Comparison of ENCODE assay signal across 14 cellular contexts in genomic region chr3:23421811-23422510, GRCh38.
DNase-seq lines count a peak whose midpoint lies in the region; ATAC-seq and TF ChIP-seq lines count a peak whose summit lies in the region.
"Had no signal": no experiment of that assay in that cellular context is flagged by ENCODE, and none has a peak within 500 bp of the region (broad histone marks: within the 10 kb centered on the region; RNA-seq: fewer than 3 reads in every experiment).

No MANE protein-coding gene starts in this region.

- ATAC-seq in GM18498 (IDR thresholded peaks at IDR 0.05; ENCODE audit: unreplicated experiment) (peak; percentile 45), GM21360 (IDR thresholded peaks at IDR 0.05; ENCODE audit: unreplicated experiment) (peak; percentile 28), HG02943 (IDR thresholded peaks at IDR 0.05; ENCODE audit: low read depth, unreplicated experiment) (peak; percentile 24)
- ATAC-seq: activated CD8-positive, alpha-beta T cell treated with anti-CD3 and anti-CD28 coated beads for 36 hours had no signal

- peak overlapping the region; percentile 49 for H3K4me2 ChIP-seq in MM.1S (ENCODE audit: low read depth, low read length)

- no peaks in the 10 kb centered on the region for H4K20me1 ChIP-seq in MM.1S (ENCODE audit: insufficient read depth, low read length)

- no peak for DNase-seq in MM.1S
- no peak for DNase-seq in SIG-M5 treated with dmso at 0.1 percent for 504 hours (lab: John Stamatoyannopoulos, UW; ENCODE audit: unreplicated experiment)
- DNase-seq in HPDE6-E6E7 (ENCODE audit: extremely low spot score) = no peak
- DNase-seq in SHP77 (lab: John Stamatoyannopoulos, UW) = no peak
- DNase-seq in D341Med (ENCODE audit: low spot score) = no peak
- DNase-seq: activated CD8-positive, alpha-beta T cell treated with anti-CD3 and anti-CD28 coated beads for 36 hours; activated naive CD8-positive, alpha-beta T cell treated with anti-CD3 and anti-CD28 coated beads, Interleukin-2, amount 10 ng/mL, durations not matched to agents 7 days and 5 days; GF-D8; hypothalamus; NCI-H774; transverse colon had no signal

- H3K4me1 ChIP-seq in MM.1S (ENCODE audit: low read length) = peaks cover 36% of the 10 kb centered on the region

- H3K9me2 ChIP-seq in MM.1S (replicated peaks; ENCODE audit: insufficient read depth, low read length) = no peaks in the 10 kb centered on the region

- no peak overlapping the region for H3K9ac ChIP-seq in MM.1S (ENCODE audit: low read length)

- peak overlapping the region; percentile 4 for H3K4me3 ChIP-seq in MM.1S (ENCODE audit: low read length)
- H3K4me3 ChIP-seq: transverse colon had no signal

- no peaks in the 10 kb centered on the region for H3K36me3 ChIP-seq in MM.1S (replicated peaks; ENCODE audit: insufficient read depth, low read length)
- H3K36me3 ChIP-seq: transverse colon had no signal

- TF ChIP-seq CTCF in MM.1S (IDR thresholded peaks at IDR 0.05; ENCODE audit: low read length) = no peak

- peaks cover 45% of the 10 kb centered on the region for H3K79me2 ChIP-seq in MM.1S (ENCODE audit: low read length)

- no peaks in the 10 kb centered on the region for H3K9me3 ChIP-seq in MM.1S (replicated peaks; ENCODE audit: insufficient read depth, low read length)
- H3K9me3 ChIP-seq: transverse colon had no signal

- H2AFZ ChIP-seq in MM.1S (ENCODE audit: low read length) = no peak overlapping the region

- H3F3A ChIP-seq in MM.1S (ENCODE audit: insufficient read depth, low read length) = peaks cover 20% of the 10 kb centered on the region

- peak overlapping the region; percentile 62; the same call in 1 of the 2 replicates for H3K27ac ChIP-seq in MM.1S (ENCODE audit: low read length)
- H3K27ac ChIP-seq: transverse colon had no signal

- H3K27me3 ChIP-seq in MM.1S (replicated peaks; ENCODE audit: insufficient read depth, low read length) = no peaks in the 10 kb centered on the region
- H3K27me3 ChIP-seq: transverse colon had no signal
